ENCODE assay signal across 14 cellular contexts in the genomic region with DNA sequence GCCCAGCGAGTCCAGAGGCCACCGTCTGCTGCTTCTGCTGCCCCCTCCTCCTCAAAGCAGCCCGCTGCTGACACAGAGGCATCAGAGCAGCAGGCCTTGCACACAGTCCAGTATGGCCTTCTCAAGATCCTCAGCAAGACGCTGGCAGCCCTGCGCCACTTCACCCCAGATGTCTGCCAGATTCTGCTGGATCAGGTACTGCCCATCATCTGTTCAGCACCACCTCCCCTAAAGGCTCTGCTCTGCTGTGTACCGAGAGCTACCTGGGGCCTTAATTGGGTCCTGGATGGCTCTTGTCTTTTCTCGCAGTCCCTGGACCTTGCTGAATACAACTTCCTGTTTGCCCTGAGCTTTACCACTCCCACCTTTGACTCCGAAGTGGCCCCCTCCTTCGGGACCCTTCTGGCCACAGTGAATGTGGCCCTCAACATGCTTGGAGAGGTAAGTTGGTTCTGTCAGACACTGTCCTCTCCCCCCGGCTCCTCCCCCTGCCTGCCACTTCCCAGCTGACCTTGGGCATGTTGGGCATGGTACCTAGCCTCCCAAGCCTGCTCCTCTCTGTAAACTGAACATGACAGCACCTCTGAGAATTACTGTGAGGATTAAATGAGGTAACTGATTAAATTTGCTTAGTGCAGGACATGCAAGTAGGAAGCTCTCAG. TPM values are rescaled to one million over a fixed set of nuclear protein-coding genes. Genes with fewer than 3 reads are reported as not detected.
A peak's percentile ranks its signal among the peaks of the same experiment; 100 is the strongest.
DNase-seq lines count a peak whose midpoint lies in the region; ATAC-seq, FAIRE-seq and TF ChIP-seq lines count a peak whose summit lies in the region.
"Had no signal": no experiment of that assay in that cellular context is flagged by ENCODE, and none has a peak within 500 bp of the region (broad histone marks: within the 10 kb centered on the region; RNA-seq: fewer than 3 reads in every experiment).

No MANE protein-coding gene starts in this region.

- H3K27me3 Mint-ChIP-seq in activated T-cell treated with anti-CD3 and anti-CD28 coated beads, Interleukin-2, amount 50 U/mL, for 24 hours, result no peaks in the 10 kb centered on the region
- no peaks in the 10 kb centered on the region for H3K27me3 Mint-ChIP-seq in activated T-helper 2 cell treated with anti-CD3 and anti-CD28 coated beads, Interferon-gamma antibody, Interleukin-2, Interleukin-4, amounts not matched to agents 10 μg/mL and 5 μg/mL and 100 μg/mL, durations not matched to agents 14 hours and 24 hours and 36 hours (ENCODE audit: low read depth)
- no peaks in the 10 kb centered on the region for H3K27me3 Mint-ChIP-seq in stimulated activated memory B cell treated with anti-CD40 and anti-IgM and Interleukin-4, amounts not matched to agents 10 μg/mL and 1 μg/mL and 100 μg/mL, for 72 hours
- H3K27me3 Mint-ChIP-seq: stimulated activated naive CD8-positive, alpha-beta T cell treated with anti-CD3 and anti-CD28 coated beads, Interleukin-15, amount 100 ng/mL, for 72 hours had no signal

- ATAC-seq in stimulated activated memory B cell treated with anti-CD40 and anti-IgM and Interleukin-4, amounts not matched to agents 10 μg/mL and 1 μg/mL and 100 μg/mL, for 72 hours, result no peak
- ATAC-seq: stimulated activated naive CD8-positive, alpha-beta T cell treated with anti-CD3 and anti-CD28 coated beads, Interleukin-15, amount 100 ng/mL, for 72 hours had no signal

- no peak overlapping the region for H3K4me3 ChIP-seq in kidney (ENCODE audit: low read length in 2 of 2)
- H3K4me3 ChIP-seq: BLaER1 treated with 17β-estradiol and CSF1 and Interleukin-3, amounts not matched to agents 10 nM and 100 nM had no signal

- TF ChIP-seq CTCF in kidney (IDR thresholded peaks at IDR 0.05; ENCODE audit: borderline replicate concordance, extremely low read depth, insufficient read depth), result no peak

- peaks cover 88% of the 10 kb centered on the region for H3K36me3 Mint-ChIP-seq in activated T-cell treated with anti-CD3 and anti-CD28 coated beads, Interleukin-2, amount 50 U/mL, for 24 hours (ENCODE audit: low read depth)
- peaks cover 58% of the 10 kb centered on the region for H3K36me3 Mint-ChIP-seq in activated T-helper 2 cell treated with anti-CD3 and anti-CD28 coated beads, Interferon-gamma antibody, Interleukin-2, Interleukin-4, amounts not matched to agents 10 μg/mL and 5 μg/mL and 100 μg/mL, durations not matched to agents 14 hours and 24 hours and 36 hours (ENCODE audit: low read depth)
- peaks cover 56% of the 10 kb centered on the region for H3K36me3 Mint-ChIP-seq in stimulated activated memory B cell treated with anti-CD40 and anti-IgM and Interleukin-4, amounts not matched to agents 10 μg/mL and 1 μg/mL and 100 μg/mL, for 72 hours

- no peak for DNase-seq in activated T-cell treated with anti-CD3 and anti-CD28 coated beads, Interleukin-2, amount 50 U/mL, for 24 hours
- no peak for DNase-seq in activated T-cell treated with anti-CD3 and anti-CD28 coated beads, Interleukin-2, amount 50 U/mL, for 48 hours
- DNase-seq in activated T-helper 2 cell treated with anti-CD3 and anti-CD28 coated beads, Interferon-gamma antibody, Interleukin-2, Interleukin-4, amounts not matched to agents 10 μg/mL and 5 μg/mL and 100 μg/mL, durations not matched to agents 14 hours and 24 hours and 36 hours (ENCODE audit: low spot score), result no peak
- DNase-seq in kidney, result peak; percentile 42
- DNase-seq in ureter (ENCODE audit: low spot score), result no peak
- no peak for DNase-seq in epidermal melanocyte (ENCODE audit: insufficient read length, low spot score)
- no peak for DNase-seq in NCI-H1930 (lab: John Stamatoyannopoulos, UW)
- DNase-seq: SHP77 treated with DMSO at 0.1 percent for 48 hours; stimulated activated CD4-positive, alpha-beta T cell treated with anti-CD3 and anti-CD28 coated beads, Interleukin-2, amount 100 ng/mL, for 24 hours; stimulated activated naive CD8-positive, alpha-beta T cell treated with anti-CD3 and anti-CD28 coated beads, Interleukin-15, amount 100 ng/mL, for 72 hours had no signal

- no peaks in the 10 kb centered on the region for H3K4me1 Mint-ChIP-seq in activated T-cell treated with anti-CD3 and anti-CD28 coated beads, Interleukin-2, amount 50 U/mL, for 24 hours (ENCODE audit: low read depth)
- peaks cover 2% of the 10 kb centered on the region for H3K4me1 Mint-ChIP-seq in activated T-helper 2 cell treated with anti-CD3 and anti-CD28 coated beads, Interferon-gamma antibody, Interleukin-2, Interleukin-4, amounts not matched to agents 10 μg/mL and 5 μg/mL and 100 μg/mL, durations not matched to agents 14 hours and 24 hours and 36 hours (ENCODE audit: low read depth)
- peaks cover 12% of the 10 kb centered on the region for H3K4me1 Mint-ChIP-seq in stimulated activated memory B cell treated with anti-CD40 and anti-IgM and Interleukin-4, amounts not matched to agents 10 μg/mL and 1 μg/mL and 100 μg/mL, for 72 hours

- FAIRE-seq in kidney (lab: Jason Lieb, UNC), result no peak
- FAIRE-seq: A204.1, D721Med had no signal

- H3K27ac Mint-ChIP-seq in activated T-cell treated with anti-CD3 and anti-CD28 coated beads, Interleukin-2, amount 50 U/mL, for 24 hours, result peak overlapping the region; percentile 78
- peak overlapping the region; percentile 17 for H3K27ac Mint-ChIP-seq in activated T-helper 2 cell treated with anti-CD3 and anti-CD28 coated beads, Interferon-gamma antibody, Interleukin-2, Interleukin-4, amounts not matched to agents 10 μg/mL and 5 μg/mL and 100 μg/mL, durations not matched to agents 14 hours and 24 hours and 36 hours
- peak overlapping the region; percentile 60 for H3K27ac Mint-ChIP-seq in stimulated activated memory B cell treated with anti-CD40 and anti-IgM and Interleukin-4, amounts not matched to agents 10 μg/mL and 1 μg/mL and 100 μg/mL, for 72 hours

- H3K9me3 ChIP-seq in kidney (ENCODE audit: control insufficient read depth in 1 of 2, low read length in 2 of 2), result no peaks in the 10 kb centered on the region
- H3K9me3 ChIP-seq: BLaER1 treated with 17β-estradiol and CSF1 and Interleukin-3, amounts not matched to agents 10 nM and 100 nM had no signal

- no peak overlapping the region for H3K9ac ChIP-seq in kidney (ENCODE audit: low read length in 2 of 2)
- H3K9ac ChIP-seq: BLaER1 treated with 17β-estradiol and CSF1 and Interleukin-3, amounts not matched to agents 10 nM and 100 nM had no signal

- H3K36me3 ChIP-seq in kidney (ENCODE audit: control insufficient read depth in 1 of 2, insufficient read depth in 2 of 2, low read length in 2 of 2), result peaks cover 18 to 37% of the 10 kb centered on the region in 2 donors

- no peaks in the 10 kb centered on the region for H3K4me1 ChIP-seq in kidney (ENCODE audit: control insufficient read depth in 1 of 2, insufficient read depth in 1 of 2, low read depth in 1 of 2, low read length in 2 of 2)

- no peaks in the 10 kb centered on the region for H3K9me3 Mint-ChIP-seq in activated T-cell treated with anti-CD3 and anti-CD28 coated beads, Interleukin-2, amount 50 U/mL, for 24 hours
- H3K9me3 Mint-ChIP-seq in activated T-helper 2 cell treated with anti-CD3 and anti-CD28 coated beads, Interferon-gamma antibody, Interleukin-2, Interleukin-4, amounts not matched to agents 10 μg/mL and 5 μg/mL and 100 μg/mL, durations not matched to agents 14 hours and 24 hours and 36 hours, result no peaks in the 10 kb centered on the region
- H3K9me3 Mint-ChIP-seq in stimulated activated memory B cell treated with anti-CD40 and anti-IgM and Interleukin-4, amounts not matched to agents 10 μg/mL and 1 μg/mL and 100 μg/mL, for 72 hours, result no peaks in the 10 kb centered on the region
- H3K9me3 Mint-ChIP-seq: stimulated activated naive CD8-positive, alpha-beta T cell treated with anti-CD3 and anti-CD28 coated beads, Interleukin-15, amount 100 ng/mL, for 72 hours had no signal

- H3K27ac ChIP-seq in kidney (ENCODE audit: low read depth in 2 of 2, low read length in 2 of 2), result no peak overlapping the region
- H3K27ac ChIP-seq: BLaER1 treated with 17β-estradiol and CSF1 and Interleukin-3, amounts not matched to agents 10 nM and 100 nM had no signal

- H3K4me3 Mint-ChIP-seq in activated T-cell treated with anti-CD3 and anti-CD28 coated beads, Interleukin-2, amount 50 U/mL, for 24 hours, result no peak overlapping the region
- no peak overlapping the region for H3K4me3 Mint-ChIP-seq in activated T-helper 2 cell treated with anti-CD3 and anti-CD28 coated beads, Interferon-gamma antibody, Interleukin-2, Interleukin-4, amounts not matched to agents 10 μg/mL and 5 μg/mL and 100 μg/mL, durations not matched to agents 14 hours and 24 hours and 36 hours (ENCODE audit: low read depth)
- H3K4me3 Mint-ChIP-seq in stimulated activated memory B cell treated with anti-CD40 and anti-IgM and Interleukin-4, amounts not matched to agents 10 μg/mL and 1 μg/mL and 100 μg/mL, for 72 hours, result no peak overlapping the region
- H3K4me3 Mint-ChIP-seq: stimulated activated naive CD8-positive, alpha-beta T cell treated with anti-CD3 and anti-CD28 coated beads, Interleukin-15, amount 100 ng/mL, for 72 hours had no signal

- intact Hi-C loops in activated T-helper 2 cell treated with anti-CD3 and anti-CD28 coated beads, Interferon-gamma antibody, Interleukin-2, Interleukin-4, amounts not matched to agents 10 μg/mL and 5 μg/mL and 100 μg/mL, durations not matched to agents 14 hours and 24 hours and 36 hours (cut with micrococcal nuclease), result no loop called here
- intact Hi-C loops in kidney (cut with DNase I), result no loop called here

RNA-seq across cellular contexts. Expression of gene SH3GLB2, which starts 22.7 kb away (rescaled TPM):
- 71.5 and 73.4 TPM in 2 replicates for total RNA-seq in activated T-helper 2 cell treated with anti-CD3 and anti-CD28 coated beads, Interferon-gamma antibody, Interleukin-2, Interleukin-4, amounts not matched to agents 10 μg/mL and 5 μg/mL and 100 μg/mL, durations not matched to agents 14 hours and 24 hours and 36 hours
- total RNA-seq in kidney, result 128 TPM
- 118 TPM for polyA plus RNA-seq in kidney (ENCODE audit: insufficient read depth, low read depth, low replicate concordance)
- 317 TPM for total RNA-seq in ureter

RNA-seq across cellular contexts. Expression of gene MIGA2, which starts 31.0 kb away (rescaled TPM):
- total RNA-seq in activated T-helper 2 cell treated with anti-CD3 and anti-CD28 coated beads, Interferon-gamma antibody, Interleukin-2, Interleukin-4, amounts not matched to agents 10 μg/mL and 5 μg/mL and 100 μg/mL, durations not matched to agents 14 hours and 24 hours and 36 hours, result 41.5 and 41.7 TPM in 2 replicates
- total RNA-seq in kidney (29.9 TPM), ureter (58.2 TPM)
- polyA plus RNA-seq in kidney (ENCODE audit: insufficient read depth, low read depth, low replicate concordance), result 26.1 TPM

RNA-seq across cellular contexts. Expression of gene NUP188, which starts 58.0 kb away (rescaled TPM):
- total RNA-seq in activated T-helper 2 cell treated with anti-CD3 and anti-CD28 coated beads, Interferon-gamma antibody, Interleukin-2, Interleukin-4, amounts not matched to agents 10 μg/mL and 5 μg/mL and 100 μg/mL, durations not matched to agents 14 hours and 24 hours and 36 hours, result 161 and 175 TPM in 2 replicates
- 27.9 TPM for total RNA-seq in kidney
- 6.4 TPM for polyA plus RNA-seq in kidney (ENCODE audit: insufficient read depth, low read depth, low replicate concordance)
- 52.1 TPM for total RNA-seq in ureter

RNA-seq across cellular contexts. Expression of gene DOLK, which starts 58.1 kb away (rescaled TPM):
- total RNA-seq in activated T-helper 2 cell treated with anti-CD3 and anti-CD28 coated beads, Interferon-gamma antibody, Interleukin-2, Interleukin-4, amounts not matched to agents 10 μg/mL and 5 μg/mL and 100 μg/mL, durations not matched to agents 14 hours and 24 hours and 36 hours, result 13.0 and 13.3 TPM in 2 replicates
- total RNA-seq in kidney, result 13.9 TPM
- 17.0 TPM for polyA plus RNA-seq in kidney (ENCODE audit: insufficient read depth, low read depth, low replicate concordance)
- 14.2 TPM for total RNA-seq in ureter

Comparison
In these comparisons a context has a peak if more than half of its experiments do, and no peak if none do; other contexts are left out.
1. H3K27ac Mint-ChIP-seq: peak in every context shown above with its lines; median percentile 78 in activated T-cell treated with anti-CD3 and anti-CD28 coated beads, Interleukin-2, amount 50 U/mL, for 24 hours; 60 in stimulated activated memory B cell treated with anti-CD40 and anti-IgM and Interleukin-4, amounts not matched to agents 10 μg/mL and 1 μg/mL and 100 μg/mL, for 72 hours; 17 in activated T-helper 2 cell treated with anti-CD3 and anti-CD28 coated beads, Interferon-gamma antibody, Interleukin-2, Interleukin-4, amounts not matched to agents 10 μg/mL and 5 μg/mL and 100 μg/mL, durations not matched to agents 14 hours and 24 hours and 36 hours.